15 cellular contexts compared by ENCODE assay signal in genomic region chr7:121505021-121505420, GRCh38.
DNase-seq lines count a peak whose midpoint lies in the region; ATAC-seq, FAIRE-seq and TF ChIP-seq lines count a peak whose summit lies in the region.
"Had no signal": no experiment of that assay in that cellular context is flagged by ENCODE, and none has a peak within 500 bp of the region (broad histone marks: within the 10 kb centered on the region; RNA-seq: fewer than 3 reads in every experiment).

No MANE protein-coding gene starts in this region.

- H3K4me1 Mint-ChIP-seq in naive thymus-derived CD8-positive, alpha-beta T cell, result no peaks in the 10 kb centered on the region
- H3K4me1 Mint-ChIP-seq: CD14-positive monocyte, T-cell had no signal

- BruUV-seq in PC-3 (replicated peaks; lab: Mats Ljungman, UMichigan) (no TSS peak), endothelial cell of umbilical vein (replicated peaks; lab: Mats Ljungman, UMichigan) (TSS peak; percentile 81)

- CTCF ChIA-PET in BJ (lab: Yijun Ruan, JAX) (interaction anchor here (1.2 kb wide), 1 partner anchor 20 kb away, joined by 3 read pairs; no protein-coding TSS in a partner anchor), PC-3 (lab: Charles Lee) (no interaction called here), endothelial cell of umbilical vein (lab: Charles Lee) (interaction anchor here (1.3 to 2.4 kb wide), 3 partner anchors 8 to 138 kb away, joined by 5 to 10 read pairs (median 7); partner anchors contain the start of gene FAM3C)

- H3K9me2 ChIP-seq in PC-3 (replicated peaks; ENCODE audit: low read length), result no peaks in the 10 kb centered on the region

- ATAC-seq in PC-3, result no peak
- no peak for ATAC-seq in right cardiac atrium
- ATAC-seq in HG03469 (IDR thresholded peaks at IDR 0.05; ENCODE audit: unreplicated experiment), result no peak
- ATAC-seq in naive thymus-derived CD8-positive, alpha-beta T cell, result no peak
- ATAC-seq: natural killer cell treated with Interleukin-12 subunit alpha and Interleukin-12 subunit beta and Interleukin-15 and Interleukin-18, amount 100 ng/mL, for 72 hours; T-cell; upper lobe of right lung had no signal

- H3K27me3 ChIP-seq in BJ (ENCODE audit: control insufficient read depth, insufficient read depth, low read length) (no peaks in the 10 kb centered on the region), PC-3 (ENCODE audit: low read length) (no peaks in the 10 kb centered on the region), endothelial cell of umbilical vein (ENCODE audit: control insufficient read depth in 2 of 2, insufficient read depth in 2 of 2, low read length in 2 of 2) (no peaks in the 10 kb centered on the region), right cardiac atrium (ENCODE audit: control insufficient read depth, insufficient read depth) (no peaks in the 10 kb centered on the region)
- H3K27me3 ChIP-seq: upper lobe of right lung had no signal

- peaks cover 22% of the 10 kb centered on the region for H3K9me3 ChIP-seq in PC-3 (ENCODE audit: low read length)
- peaks cover 5% of the 10 kb centered on the region for H3K9me3 ChIP-seq in endothelial cell of umbilical vein (replicated peaks; ENCODE audit: control insufficient read depth, insufficient read depth, low read length)
- no peaks in the 10 kb centered on the region for H3K9me3 ChIP-seq in right cardiac atrium (ENCODE audit: control insufficient read depth, low read length)

- H3K36me3 ChIP-seq in BJ (ENCODE audit: control insufficient read depth, insufficient read depth, low read length), result no peaks in the 10 kb centered on the region
- H3K36me3 ChIP-seq in PC-3 (ENCODE audit: low read depth, low read length), result peaks cover 6% of the 10 kb centered on the region; the same call in 1 of the 2 replicates
- H3K36me3 ChIP-seq in endothelial cell of umbilical vein (ENCODE audit: control insufficient read depth in 2 of 2, extremely low read depth in 1 of 2, insufficient read depth in 2 of 2, low read length in 2 of 2), result no peaks in the 10 kb centered on the region
- H3K36me3 ChIP-seq: upper lobe of right lung had no signal

- TF ChIP-seq CTCF in BJ (IDR thresholded peaks at IDR 0.05; ENCODE audit: insufficient read depth, low read depth, low read length), result no peak
- no peak for TF ChIP-seq CTCF in PC-3 (conservative IDR thresholded peaks at IDR 0.05; ENCODE audit: low read depth, low read length)
- TF ChIP-seq CTCF in endothelial cell of umbilical vein (IDR thresholded peaks at IDR 0.05; ENCODE audit: extremely low read depth in 1 of 2, insufficient read depth in 1 of 2, low read depth in 1 of 2, low read length in 2 of 2), result no peak

- H4K20me1 ChIP-seq in PC-3 (ENCODE audit: low read length) (no peaks in the 10 kb centered on the region), endothelial cell of umbilical vein (replicated peaks; ENCODE audit: control insufficient read depth, extremely low read depth, insufficient read depth, low read length) (no peaks in the 10 kb centered on the region)

- H2AFZ ChIP-seq in PC-3 (ENCODE audit: low read length) (no peak overlapping the region), endothelial cell of umbilical vein (ENCODE audit: low read depth, low read length) (no peak overlapping the region)

- H3K27me3 Mint-ChIP-seq in naive thymus-derived CD8-positive, alpha-beta T cell, result peaks cover 6 to 17% (median 8%) of the 10 kb centered on the region in 5 donors
- H3K27me3 Mint-ChIP-seq: natural killer cell treated with Interleukin-12 subunit alpha and Interleukin-12 subunit beta and Interleukin-15 and Interleukin-18, amount 100 ng/mL, for 72 hours had no signal

- FAIRE-seq in endothelial cell of umbilical vein (lab: Jason Lieb, UNC) (peak; percentile 47), frontal cortex (lab: Jason Lieb, UNC) (no peak)

- H3K9ac ChIP-seq in PC-3 (ENCODE audit: low read length) (no peak overlapping the region), endothelial cell of umbilical vein (replicated peaks; ENCODE audit: extremely low read depth, insufficient read depth, low read length) (peak overlapping the region; percentile 56)

- intact Hi-C loops in PC-3 (cut with micrococcal nuclease), result no loop called here
- intact Hi-C loops in endothelial cell of umbilical vein (cut with micrococcal nuclease), result loop anchor here (2.0 kb wide), 1 partner anchor 26 kb away; no protein-coding TSS in a partner anchor
- intact Hi-C loops in right cardiac atrium (cut with DNase I), result no loop called here

- H3F3A ChIP-seq in PC-3 (ENCODE audit: low read length, unreplicated experiment), result peaks cover 6% of the 10 kb centered on the region

- DNase-seq in BJ (ENCODE audit: low read depth) (peak; percentile 66), PC-3 (peak; percentile 19), endothelial cell of umbilical vein (ENCODE audit: low read depth, low spot score) (no peak), myocyte (ENCODE audit: low read depth) (peak; percentile 54), right cardiac atrium (no peak), frontal cortex (ENCODE audit: low spot score in 2 of 2) (no peak)
- DNase-seq in naive thymus-derived CD8-positive, alpha-beta T cell, result no peak
- DNase-seq: activated CD4-positive, alpha-beta T cell treated with anti-CD3 and anti-CD28 coated beads, Interleukin-2, amount 50 U/mL, for 48 hours; NCI-H1436; T-cell; upper lobe of right lung had no signal

- H3K79me2 ChIP-seq in PC-3 (ENCODE audit: low read length) (no peaks in the 10 kb centered on the region), endothelial cell of umbilical vein (ENCODE audit: control insufficient read depth, insufficient read depth, low read length) (no peaks in the 10 kb centered on the region)

- no peaks in the 10 kb centered on the region for H3K9me1 ChIP-seq in endothelial cell of umbilical vein (replicated peaks; ENCODE audit: control insufficient read depth, extremely low read depth, insufficient read depth, low read length)

- no peak overlapping the region for H3K27ac Mint-ChIP-seq in naive thymus-derived CD8-positive, alpha-beta T cell
- H3K27ac Mint-ChIP-seq: activated naive CD8-positive, alpha-beta T cell; CD14-positive monocyte; natural killer cell treated with Interleukin-12 subunit alpha and Interleukin-12 subunit beta and Interleukin-15 and Interleukin-18, amount 100 ng/mL, for 72 hours; T-cell had no signal

- 0 out of 2 replicates have a peak, but pooled peaks cover 6% of the 10 kb centered on the region for H3K4me1 ChIP-seq in PC-3 (ENCODE audit: insufficient read depth, low read length)
- H3K4me1 ChIP-seq in endothelial cell of umbilical vein (ENCODE audit: control insufficient read depth, extremely low read depth, insufficient read depth, low read length), result peaks cover 9% of the 10 kb centered on the region
- no peaks in the 10 kb centered on the region for H3K4me1 ChIP-seq in right cardiac atrium (ENCODE audit: control insufficient read depth, insufficient read depth, low read length)
- H3K4me1 ChIP-seq: upper lobe of right lung had no signal

- H3K4me2 ChIP-seq in PC-3 (ENCODE audit: low read length), result no peak overlapping the region
- peak overlapping the region; percentile 64 for H3K4me2 ChIP-seq in endothelial cell of umbilical vein (ENCODE audit: insufficient read depth, low read length)

- WGBS in right cardiac atrium, result 93% methylated on average over 1 of the region's 1 CpG

- dilution Hi-C loops in endothelial cell of umbilical vein (cut with MboI; ENCODE audit: extremely low pct_ligation_motif_present, low sequenced_read_pairs), result no loop called here

- H3K9me3 Mint-ChIP-seq in naive thymus-derived CD8-positive, alpha-beta T cell, result peaks cover 10 to 33% (median 27%) of the 10 kb centered on the region in 9 donors

- no peak overlapping the region for H3K4me3 Mint-ChIP-seq in naive thymus-derived CD8-positive, alpha-beta T cell
- H3K4me3 Mint-ChIP-seq: activated naive CD8-positive, alpha-beta T cell; CD14-positive monocyte; natural killer cell treated with Interleukin-12 subunit alpha and Interleukin-12 subunit beta and Interleukin-15 and Interleukin-18, amount 100 ng/mL, for 72 hours; T-cell had no signal

- H3K4me3 ChIP-seq in BJ (ENCODE audit: low read depth, low read length) (no peak overlapping the region), PC-3 (ENCODE audit: low read length) (0 out of 2 replicates have a peak overlapping the region, but pooled peaks have one; percentile 7), endothelial cell of umbilical vein (replicated peaks in 1 of 3; ENCODE audit: insufficient read depth in 1 of 3, low read depth in 1 of 3, low read length in 3 of 3) (peak overlapping the region in 1 of 3 experiments; percentile 8), right cardiac atrium (ENCODE audit: low read length) (no peak overlapping the region)
- H3K4me3 ChIP-seq: upper lobe of right lung had no signal

- TF ChIP-seq POLR2A in endothelial cell of umbilical vein (IDR thresholded peaks at IDR 0.05; ENCODE audit: low read depth, low read length), result no peak

- POLR2A ChIA-PET in BJ (lab: Charles Lee), result no interaction called here
- POLR2A ChIA-PET in PC-3 (lab: Charles Lee; ENCODE audit: unreplicated experiment), result interaction anchor here (0.7 kb wide), 1 partner anchor 426 kb away, joined by 4 read pairs; no protein-coding TSS in a partner anchor
- POLR2A ChIA-PET in endothelial cell of umbilical vein (lab: Charles Lee), result no interaction called here
- POLR2A ChIA-PET in naive thymus-derived CD8-positive, alpha-beta T cell (lab: Charles Lee), result no interaction called here

- peaks cover 0 to 24% (median 10%) of the 10 kb centered on the region in 3 donors for H3K36me3 Mint-ChIP-seq in naive thymus-derived CD8-positive, alpha-beta T cell
- H3K36me3 Mint-ChIP-seq: CD14-positive monocyte, T-cell had no signal

- peak overlapping the region; percentile 14 for H3K27ac ChIP-seq in PC-3 (ENCODE audit: low read length)
- peak overlapping the region; percentile 86 for H3K27ac ChIP-seq in endothelial cell of umbilical vein (ENCODE audit: insufficient read depth, low read depth, low read length)
- no peak overlapping the region for H3K27ac ChIP-seq in right cardiac atrium (ENCODE audit: low read length)
- H3K27ac ChIP-seq: upper lobe of right lung had no signal

TF ChIP-seq in endothelial cell of umbilical vein, 7 proteins besides CTCF, POLR2A, EP300 and RAD21:
- TF ChIP-seq MYC (IDR thresholded peaks at IDR 0.05; ENCODE audit: low read depth, low read length), result no peak
- no peak for TF ChIP-seq GATA2 (IDR thresholded peaks at IDR 0.05; ENCODE audit: insufficient read depth, insufficient read length, low read depth, low read length)
- TF ChIP-seq MAX (IDR thresholded peaks at IDR 0.05; ENCODE audit: insufficient read depth, insufficient read length), result no peak
- no peak for TF ChIP-seq EZH2 (IDR thresholded peaks at IDR 0.05; ENCODE audit: borderline replicate concordance, low read depth, low read length, severe bottlenecking)
- TF ChIP-seq JUN (IDR thresholded peaks at IDR 0.05; ENCODE audit: borderline replicate concordance, insufficient read depth, insufficient read length, low read depth), result no peak
- TF ChIP-seq POLR2AphosphoS5 (IDR thresholded peaks at IDR 0.05; ENCODE audit: insufficient read depth, low read depth, low read length), result no peak
- TF ChIP-seq FOS (IDR thresholded peaks at IDR 0.05; ENCODE audit: borderline replicate concordance, insufficient read depth, low read length), result no peak

Comparison
In these comparisons a context has a peak if more than half of its experiments do, and no peak if none do; other contexts are left out.
1. DNase-seq: peak in BJ (single experiment), PC-3 (single experiment) and myocyte (single experiment); none in endothelial cell of umbilical vein (single experiment), right cardiac atrium (0 of 3), naive thymus-derived CD8-positive, alpha-beta T cell (0 of 10) and frontal cortex (0 of 2).